7 cellular contexts compared by ENCODE assay signal in genomic region chr3:188954590-188955208, GRCh38.
DNase-seq lines count a peak whose midpoint lies in the region; ATAC-seq and TF ChIP-seq lines count a peak whose summit lies in the region.

No MANE protein-coding gene starts in this region.

- ATAC-seq in Panc1 = peak; percentile 89

- CTCF ChIA-PET in Panc1 (lab: Charles Lee) = interaction anchor here (0.7 to 7.0 kb wide), 4 partner anchors 124 to 1215 kb away, joined by 4 to 57 read pairs (median 6); partner anchors contain the start of gene BCL6

- peak overlapping the region; percentile 30 for H3K4me2 ChIP-seq in Karpas-422 (ENCODE audit: low read depth, low read length, poor library complexity, severe bottlenecking)

- H3K9ac ChIP-seq in Karpas-422 (ENCODE audit: low read length) (no peak overlapping the region), subcutaneous abdominal adipose tissue (ENCODE audit: low read length in 5 of 5) (no peak overlapping the region)

- H3K9me3 ChIP-seq in Karpas-422 (ENCODE audit: low read length) (no peaks in the 10 kb centered on the region), Panc1 (ENCODE audit: control insufficient read depth, insufficient read depth, low read depth, low read length) (no peaks in the 10 kb centered on the region), neutrophil (no peaks in the 10 kb centered on the region), subcutaneous abdominal adipose tissue (ENCODE audit: control insufficient read depth in 5 of 5, low read length in 5 of 5) (no peaks in the 10 kb centered on the region)

- intact Hi-C loops in Panc1 (cut with micrococcal nuclease; ENCODE audit: unreplicated experiment) = loop anchor here (1.0 to 10.0 kb wide), 5 partner anchors 193 to 1213 kb away; no protein-coding TSS in a partner anchor

- H3K9me2 ChIP-seq in Karpas-422 (replicated peaks; ENCODE audit: insufficient read depth, low read length) = no peaks in the 10 kb centered on the region

- H3K27ac ChIP-seq in Karpas-422 (ENCODE audit: low read length) = no peak overlapping the region
- H3K27ac ChIP-seq in Panc1 (ENCODE audit: low read length) = no peak overlapping the region
- H3K27ac ChIP-seq in neutrophil = no peak overlapping the region
- H3K27ac ChIP-seq in subcutaneous abdominal adipose tissue (ENCODE audit: low read depth, low read length) = peak overlapping the region; percentile 47

- in situ Hi-C loops in GM13977 (cut with MboI; ENCODE audit: low pct_unique_long_range_greater_than_20kb, low sequenced_read_pairs, unreplicated experiment) = loop anchor here (5.0 kb wide), 1 partner anchor 1212 kb away; no protein-coding TSS in a partner anchor
- in situ Hi-C loops in Panc1 (cut with HindIII; ENCODE audit: low pct_unique_long_range_greater_than_20kb, low sequenced_read_pairs) = loop anchor here (10.0 kb wide), 1 partner anchor 1210 kb away; the partner anchor contains the start of gene BCL6

- H4K20me1 ChIP-seq in Karpas-422 (ENCODE audit: insufficient read depth, low read depth, low read length) = no peaks in the 10 kb centered on the region

- TF ChIP-seq CTCF in GM13977 (IDR thresholded peaks at IDR 0.05; ENCODE audit: extremely low read depth, insufficient read depth, missing control alignments) = peak; percentile 91
- TF ChIP-seq CTCF in Panc1 (IDR thresholded peaks at IDR 0.05) = peak; percentile 93
- TF ChIP-seq CTCF in fibroblast of pulmonary artery (IDR thresholded peaks at IDR 0.05; ENCODE audit: low read length, missing control alignments) = peak; percentile 97
- peak; percentile 85 for TF ChIP-seq CTCF in neutrophil (IDR thresholded peaks at IDR 0.05)

- POLR2A ChIA-PET in Panc1 (lab: Charles Lee) = no interaction called here

- H3K27me3 ChIP-seq in Karpas-422 (ENCODE audit: low read length) = no peaks in the 10 kb centered on the region
- no peaks in the 10 kb centered on the region for H3K27me3 ChIP-seq in Panc1 (ENCODE audit: control insufficient read depth, insufficient read depth, low read length)
- H3K27me3 ChIP-seq in neutrophil = no peaks in the 10 kb centered on the region
- H3K27me3 ChIP-seq in subcutaneous abdominal adipose tissue (ENCODE audit: control insufficient read depth in 5 of 5, insufficient read depth in 4 of 5, low read length in 5 of 5) = no peaks in the 10 kb centered on the region

- no peaks in the 10 kb centered on the region for H3K79me2 ChIP-seq in Karpas-422 (ENCODE audit: low read length)

- H3K4me3 ChIP-seq in Karpas-422 (ENCODE audit: low read length) (no peak overlapping the region), Panc1 (ENCODE audit: low read depth in 2 of 2, low read length in 2 of 2) (no peak overlapping the region), fibroblast of pulmonary artery (replicated peaks; ENCODE audit: low read depth, low read length) (no peak overlapping the region), neutrophil (ENCODE audit: low read depth in 1 of 2, low read length in 1 of 2) (no peak overlapping the region), subcutaneous abdominal adipose tissue (ENCODE audit: low read depth in 1 of 5, low read length in 5 of 5) (no peak overlapping the region)

- H3K4me1 ChIP-seq in Karpas-422 (ENCODE audit: low read length) = peaks cover 18% of the 10 kb centered on the region
- H3K4me1 ChIP-seq in Panc1 (ENCODE audit: control insufficient read depth, insufficient read depth, low read length) = peaks cover 13% of the 10 kb centered on the region
- peaks cover 4 to 5% of the 10 kb centered on the region in 2 experiments for H3K4me1 ChIP-seq in neutrophil (ENCODE audit: control insufficient read depth in 1 of 2, insufficient read depth in 1 of 2, low read depth in 1 of 2, low read length in 1 of 2)
- peaks cover 3 to 23% (median 15%) of the 10 kb centered on the region in 5 donors for H3K4me1 ChIP-seq in subcutaneous abdominal adipose tissue (ENCODE audit: control insufficient read depth in 5 of 5, insufficient read depth in 5 of 5, low read length in 5 of 5)

- peak; percentile 71 for DNase-seq in GM13977 (ENCODE audit: low spot score)
- peak; percentile 96 for DNase-seq in Karpas-422
- peak; percentile 78 for DNase-seq in Panc1 (ENCODE audit: low read depth, low spot score)
- DNase-seq in activated T-cell treated with anti-CD3 and anti-CD28 coated beads, Interleukin-2, amount 50 U/mL, for 48 hours = peak; percentile 86 to 87
- peak; percentile 95 for DNase-seq in fibroblast of pulmonary artery (ENCODE audit: low read depth)

- no TSS peak for BruUV-seq in Panc1 (replicated peaks; lab: Mats Ljungman, UMichigan)

- H3K36me3 ChIP-seq in Karpas-422 (ENCODE audit: insufficient read depth, low read length) = no peaks in the 10 kb centered on the region
- H3K36me3 ChIP-seq in Panc1 (ENCODE audit: control insufficient read depth, insufficient read depth, low read length) = no peaks in the 10 kb centered on the region
- H3K36me3 ChIP-seq in neutrophil = no peaks in the 10 kb centered on the region
- H3K36me3 ChIP-seq in subcutaneous abdominal adipose tissue (ENCODE audit: control insufficient read depth in 5 of 5, insufficient read depth in 5 of 5, low read length in 5 of 5) = no peaks in the 10 kb centered on the region

- peak overlapping the region; percentile 46; the same call in 1 of the 2 replicates for H2AFZ ChIP-seq in Karpas-422 (ENCODE audit: low read length)
